1 cellular context compared by ENCODE assay signal in genomic region chr5:111518747-111519146, GRCh38.
TF ChIP-seq lines count a peak whose summit lies in the region.

No MANE protein-coding gene starts in this region.

TF ChIP-seq in GM12878, 131 proteins besides CTCF, POLR2A, EP300 and RAD21:
- no peak for TF ChIP-seq SMAD5 (IDR thresholded peaks at IDR 0.05; ENCODE audit: low read depth)
- TF ChIP-seq ETV6 (conservative IDR thresholded peaks at IDR 0.05 in 1 of 2, IDR thresholded peaks at IDR 0.05 in 1 of 2; ENCODE audit: borderline replicate concordance in 1 of 2, low read depth in 1 of 2), result no peak
- no peak for TF ChIP-seq NFYA (IDR thresholded peaks at IDR 0.05; ENCODE audit: borderline replicate concordance, low read depth, low read length)
- TF ChIP-seq STAT3 (IDR thresholded peaks at IDR 0.05; ENCODE audit: low read depth, low read length), result no peak
- no peak for TF ChIP-seq RELB (IDR thresholded peaks at IDR 0.05; ENCODE audit: low read depth)
